In the genomic region with DNA sequence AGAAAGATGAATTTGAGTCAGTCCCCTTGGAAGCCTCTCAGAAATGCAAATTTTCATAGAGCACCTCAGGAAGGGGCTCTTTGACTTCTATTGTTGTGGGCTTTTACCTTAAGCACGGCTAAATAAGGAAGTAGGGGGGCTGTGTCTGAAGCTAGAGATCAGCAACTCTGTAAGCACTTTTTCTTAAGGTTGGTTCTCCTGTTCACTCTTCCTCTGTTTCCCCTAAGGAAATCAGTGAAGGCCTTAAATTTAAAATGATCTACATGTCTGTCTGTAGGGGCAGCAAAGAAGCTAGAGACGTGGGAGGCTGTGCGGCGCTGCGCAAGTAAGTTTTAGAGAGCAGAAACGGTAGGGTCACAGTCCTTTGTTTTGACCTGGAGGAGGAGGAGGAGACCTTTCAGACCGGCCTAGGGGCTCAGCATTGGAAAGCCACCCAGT, we compare ENCODE assay signal across 14 cellular contexts. TPM values are rescaled to one million over a fixed set of nuclear protein-coding genes. Genes with fewer than 3 reads are reported as not detected.
DNase-seq lines count a peak whose midpoint lies in the region; ATAC-seq, FAIRE-seq and TF ChIP-seq lines count a peak whose summit lies in the region.
"Had no signal": no experiment of that assay in that cellular context is flagged by ENCODE, and none has a peak within 500 bp of the region (broad histone marks: within the 10 kb centered on the region; RNA-seq: fewer than 3 reads in every experiment).

No MANE protein-coding gene starts in this region.

- peak; percentile 51 for DNase-seq in HepG2 (ENCODE audit: low spot score)
- DNase-seq in right lobe of liver: no peak
- no peak for DNase-seq in central memory CD8-positive, alpha-beta T cell (ENCODE audit: low spot score in 2 of 2)
- no peak for DNase-seq in memory B cell (ENCODE audit: low spot score in 2 of 2)
- DNase-seq: ACHN; activated CD4-positive, alpha-beta T cell treated with anti-CD3 and anti-CD28 coated beads, Interleukin-2, amount 50 U/mL, for 48 hours; central memory CD4-positive, alpha-beta T cell; DND-41; kidney; NCI-H2029 treated with DMSO at 0.1 percent for 48 hours had no signal

- peak; percentile 83 for FAIRE-seq in HepG2 (lab: Jason Lieb, UNC)
- FAIRE-seq: kidney had no signal

- TF ChIP-seq RAD21 in HepG2 (CRISPR knock-in tag; IDR thresholded peaks at IDR 0.05): no peak

- H3K36me3 ChIP-seq in HepG2 (replicated peaks in 1 of 2; ENCODE audit: control insufficient read depth in 1 of 2, insufficient read depth in 2 of 2, low read length in 2 of 2) (no peaks in the 10 kb centered on the region), right lobe of liver (no peaks in the 10 kb centered on the region)

- H3K27me3 Mint-ChIP-seq in central memory CD8-positive, alpha-beta T cell: peaks cover 55% of the 10 kb centered on the region
- peaks cover 17% of the 10 kb centered on the region for H3K27me3 Mint-ChIP-seq in memory B cell

- 0% methylated on average over 7 of the region's 7 CpGs for WGBS in HepG2 (ENCODE audit: low lambda C conversion rate)
- WGBS in right lobe of liver (ENCODE audit: insufficient coverage, low coverage, low lambda C conversion rate, missing lambda C conversion rate): 58% methylated on average over 7 of the region's 7 CpGs

- H3K27ac ChIP-seq in HepG2 (ENCODE audit: extremely low read length, insufficient read depth, low read length) (peak overlapping the region; percentile 59), right lobe of liver (no peak overlapping the region)

- H3K27ac Mint-ChIP-seq in central memory CD8-positive, alpha-beta T cell (ENCODE audit: low read depth): no peak overlapping the region
- no peak overlapping the region for H3K27ac Mint-ChIP-seq in memory B cell

- no peak for TF ChIP-seq EP300 in HepG2 (IDR thresholded peaks at IDR 0.05; ENCODE audit: low read depth in 2 of 2, low read length in 2 of 2)
- no peak for TF ChIP-seq EP300 in HepG2 (CRISPR knock-in tag; IDR thresholded peaks at IDR 0.05; ENCODE audit: borderline replicate concordance)

- in situ Hi-C loops in HepG2 (cut with HindIII; ENCODE audit: extremely low pct_ligation_motif_present, low pct_unique_long_range_greater_than_20kb): no loop called here

- POLR2A ChIA-PET in HepG2 (lab: Yijun Ruan, JAX): interaction anchor here (0.8 to 3.9 kb wide), 4 partner anchors 10 to 200 kb away, joined by 3 to 21 read pairs (median 4); no protein-coding TSS in a partner anchor

- no peaks in the 10 kb centered on the region for H3K4me1 Mint-ChIP-seq in central memory CD8-positive, alpha-beta T cell
- peaks cover 4% of the 10 kb centered on the region for H3K4me1 Mint-ChIP-seq in memory B cell

- peak overlapping the region; percentile 59 for H3K4me3 Mint-ChIP-seq in central memory CD8-positive, alpha-beta T cell
- H3K4me3 Mint-ChIP-seq in memory B cell: no peak overlapping the region

- TF ChIP-seq CTCF in HepG2 (CRISPR knock-in tag; IDR thresholded peaks at IDR 0.05): peak; percentile 36; the same call in 1 of the 2 replicates
- no peak for TF ChIP-seq CTCF in right lobe of liver (IDR thresholded peaks at IDR 0.05)

- peak overlapping the region; percentile 55 for H3K9ac ChIP-seq in HepG2 (ENCODE audit: insufficient read depth, low read depth, low read length)

- ATAC-seq in HepG2: peak; percentile 68
- ATAC-seq in right lobe of liver: no peak
- no peak for ATAC-seq in central memory CD8-positive, alpha-beta T cell (replicated peaks; ENCODE audit: extremely low read depth, poor library complexity, severe bottlenecking)
- ATAC-seq in memory B cell (ENCODE audit: low read depth): peak; percentile 16
- no peak for ATAC-seq in HG02798 (IDR thresholded peaks at IDR 0.05; ENCODE audit: poor library complexity, unreplicated experiment)
- no peak for ATAC-seq in HG02981 (IDR thresholded peaks at IDR 0.05; ENCODE audit: unreplicated experiment)
- ATAC-seq in HG03039 (IDR thresholded peaks at IDR 0.05; ENCODE audit: unreplicated experiment): no peak
- no peak for ATAC-seq in HG02588 (IDR thresholded peaks at IDR 0.05; ENCODE audit: unreplicated experiment)

- CTCF ChIA-PET in HepG2 (lab: Yijun Ruan, JAX; ENCODE audit: low intra/inter-chr PET ratio, low total read pairs): interaction anchor here (0.8 kb wide), 1 partner anchor 46 kb away, joined by 3 read pairs; no protein-coding TSS in a partner anchor

- H3K27me3 ChIP-seq in HepG2 (ENCODE audit: control insufficient read depth in 1 of 2, insufficient read depth in 2 of 2, low read length in 2 of 2) (no peaks in the 10 kb centered on the region; a peak in 1 of 5 replicates), right lobe of liver (no peaks in the 10 kb centered on the region)

- H3K9me3 ChIP-seq in HepG2 (ENCODE audit: low read length) (no peaks in the 10 kb centered on the region), right lobe of liver (no peaks in the 10 kb centered on the region)

- H2AFZ ChIP-seq in HepG2 (ENCODE audit: low read length): peak overlapping the region; percentile 79

- peaks cover 29% of the 10 kb centered on the region for H3K79me2 ChIP-seq in HepG2 (ENCODE audit: insufficient read depth, low read length)

- H3K36me3 Mint-ChIP-seq in central memory CD8-positive, alpha-beta T cell (ENCODE audit: insufficient read depth): no peaks in the 10 kb centered on the region
- H3K36me3 Mint-ChIP-seq in memory B cell: no peaks in the 10 kb centered on the region

- peak overlapping the region; percentile 79 for H3K4me2 ChIP-seq in HepG2 (ENCODE audit: low read depth, low read length)

- BruUV-seq in HepG2 (replicated peaks; lab: Mats Ljungman, UMichigan): no TSS peak

- H4K20me1 ChIP-seq in HepG2 (ENCODE audit: insufficient read depth, low read length): peaks cover 16% of the 10 kb centered on the region; the same call in 1 of the 2 replicates

- H3K9me3 Mint-ChIP-seq in central memory CD8-positive, alpha-beta T cell: no peaks in the 10 kb centered on the region
- H3K9me3 Mint-ChIP-seq in memory B cell: no peaks in the 10 kb centered on the region

- peak overlapping the region; percentile 66 to 87 (median 85) for H3K4me3 ChIP-seq in HepG2 (replicated peaks in 1 of 3; ENCODE audit: insufficient read depth in 1 of 3, low read depth in 2 of 3, low read length in 3 of 3)
- H3K4me3 ChIP-seq in right lobe of liver: no peak overlapping the region

- H3K4me1 ChIP-seq in HepG2 (ENCODE audit: insufficient read depth, low read length) (peaks cover 25% of the 10 kb centered on the region), right lobe of liver (no peaks in the 10 kb centered on the region)

- intact Hi-C loops in HepG2 (cut with micrococcal nuclease; ENCODE audit: unreplicated experiment) (no loop called here), right lobe of liver (cut with DNase I) (no loop called here)

- TF ChIP-seq POLR2A in HepG2 (IDR thresholded peaks at IDR 0.05; ENCODE audit: insufficient read depth in 1 of 2, low read depth in 2 of 2, low read length in 2 of 2): no peak
- no peak for TF ChIP-seq POLR2A in right lobe of liver (IDR thresholded peaks at IDR 0.05)

RNA-seq across cellular contexts. Expression of gene CDC14B, which starts 1.2 kb away (rescaled TPM):
- total RNA-seq in HepG2 (2016; rRNA removed; fragmentation: Illumina TruSeq; extraction: Trizol) (33.3 and 37.7 TPM in 2 replicates), right lobe of liver (10 to 100 TPM; 13.7 to 38.0 (median 25.7) TPM)
- 115 and 135 TPM in 2 replicates for total RNA-seq in HepG2 (2016; cell fraction: cytosol; rRNA removed; fragmentation: Illumina TruSeq; extraction: Trizol; ENCODE audit: low read depth)
- total RNA-seq in HepG2 (2016; cell fraction: insoluble cytoplasmic fraction; rRNA removed; fragmentation: Illumina TruSeq; extraction: Trizol): 32.0 TPM in 2 replicates
- 92.9 and 108 TPM in 2 replicates for total RNA-seq in HepG2 (2016; cell fraction: membrane; rRNA removed; fragmentation: Illumina TruSeq; extraction: Trizol)
- total RNA-seq in HepG2 (2016; cell fraction: nucleus; rRNA removed; fragmentation: Illumina TruSeq; extraction: Trizol): 28.9 and 39.6 TPM in 2 replicates
- 18.2 and 25.8 TPM in 2 replicates for polyA plus RNA-seq in HepG2 (2011; rRNA removed)
- 17.4 and 18.7 TPM in 2 replicates for polyA plus RNA-seq in HepG2 (2011; cell fraction: cytosol; rRNA removed)
- 25.0 and 28.4 TPM in 2 replicates for polyA plus RNA-seq in HepG2 (2011; cell fraction: nucleus; rRNA removed)
- 29.7 and 39.7 TPM in 2 replicates for polyA plus RNA-seq in HepG2 (2012)
- polyA plus RNA-seq in HepG2 (2016; cell fraction: cytosol; fragmentation: Illumina TruSeq; extraction: Trizol; ENCODE audit: low read depth): 4.4 and 5.1 TPM in 2 replicates
- polyA plus RNA-seq in HepG2 (2016; cell fraction: insoluble cytoplasmic fraction; fragmentation: Illumina TruSeq; extraction: Trizol; ENCODE audit: low read depth): 24.1 and 26.7 TPM in 2 replicates
- polyA plus RNA-seq in HepG2 (2016; cell fraction: membrane; fragmentation: Illumina TruSeq; extraction: Trizol; ENCODE audit: low read depth): 12.9 and 13.7 TPM in 2 replicates
- 32.8 and 35.5 TPM in 2 replicates for polyA plus RNA-seq in HepG2 (2016; cell fraction: nucleus; fragmentation: Illumina TruSeq; extraction: Trizol; ENCODE audit: insufficient read depth, low read depth)
- polyA minus RNA-seq in HepG2 (2011; rRNA and poly(A)+ RNA removed; ENCODE audit: low replicate concordance): 15.3 and 46.1 TPM in 2 replicates
- 36.8 and 41.4 TPM in 2 replicates for polyA minus RNA-seq in HepG2 (2011; cell fraction: cytosol; rRNA and poly(A)+ RNA removed)
- polyA minus RNA-seq in HepG2 (2011; cell fraction: nucleus; rRNA and poly(A)+ RNA removed): 47.4 and 54.7 TPM in 2 replicates

RNA-seq across cellular contexts. Expression of gene PRXL2C, which starts 34.3 kb away (rescaled TPM):
- 11.7 and 13.2 TPM in 2 replicates for total RNA-seq in HepG2 (2016; rRNA removed; fragmentation: Illumina TruSeq; extraction: Trizol)
- total RNA-seq in HepG2 (2016; cell fraction: cytosol; rRNA removed; fragmentation: Illumina TruSeq; extraction: Trizol; ENCODE audit: low read depth): 15.9 and 16.8 TPM in 2 replicates
- total RNA-seq in HepG2 (2016; cell fraction: insoluble cytoplasmic fraction; rRNA removed; fragmentation: Illumina TruSeq; extraction: Trizol): 10.6 and 12.1 TPM in 2 replicates
- total RNA-seq in HepG2 (2016; cell fraction: membrane; rRNA removed; fragmentation: Illumina TruSeq; extraction: Trizol): 24.0 and 25.3 TPM in 2 replicates
- 6.0 and 7.6 TPM in 2 replicates for total RNA-seq in HepG2 (2016; cell fraction: nucleus; rRNA removed; fragmentation: Illumina TruSeq; extraction: Trizol)
- polyA plus RNA-seq in HepG2 (2011; rRNA removed): 8.6 and 11.0 TPM in 2 replicates
- polyA plus RNA-seq in HepG2 (2011; cell fraction: cytosol; rRNA removed): 5.9 and 7.2 TPM in 2 replicates
- 2.4 TPM in 2 replicates for polyA plus RNA-seq in HepG2 (2011; cell fraction: nucleus; rRNA removed)
- polyA plus RNA-seq in HepG2 (2012): 8.8 TPM in 2 replicates
- 20.7 and 22.7 TPM in 2 replicates for polyA plus RNA-seq in HepG2 (2016; cell fraction: cytosol; fragmentation: Illumina TruSeq; extraction: Trizol; ENCODE audit: low read depth)
- polyA plus RNA-seq in HepG2 (2016; cell fraction: insoluble cytoplasmic fraction; fragmentation: Illumina TruSeq; extraction: Trizol; ENCODE audit: low read depth): 11.9 and 12.8 TPM in 2 replicates
- 23.2 and 23.8 TPM in 2 replicates for polyA plus RNA-seq in HepG2 (2016; cell fraction: membrane; fragmentation: Illumina TruSeq; extraction: Trizol; ENCODE audit: low read depth)
- polyA plus RNA-seq in HepG2 (2016; cell fraction: nucleus; fragmentation: Illumina TruSeq; extraction: Trizol; ENCODE audit: insufficient read depth, low read depth): 9.7 and 12.0 TPM in 2 replicates
- 4.7 and 8.0 TPM in 2 replicates for polyA minus RNA-seq in HepG2 (2011; rRNA and poly(A)+ RNA removed; ENCODE audit: low replicate concordance)
- 6.9 and 8.5 TPM in 2 replicates for polyA minus RNA-seq in HepG2 (2011; cell fraction: cytosol; rRNA and poly(A)+ RNA removed)
- polyA minus RNA-seq in HepG2 (2011; cell fraction: nucleus; rRNA and poly(A)+ RNA removed): 3.1 and 3.7 TPM in 2 replicates
- 10 to 100 TPM in 1 of 6 experiments, 1 to 10 TPM in 5; 2.9 to 10.7 (median 5.6) TPM for total RNA-seq in right lobe of liver

Comparison
In these comparisons a context has a peak if more than half of its experiments do, and no peak if none do; other contexts are left out.
1. ATAC-seq: peak in HepG2 (single experiment) and memory B cell (single experiment); none in right lobe of liver (0 of 4), central memory CD8-positive, alpha-beta T cell (single experiment), HG02798 (single experiment), HG02981 (single experiment), HG03039 (single experiment) and HG02588 (single experiment).
2. H3K4me3 ChIP-seq: peak in HepG2 (3 of 3); none in right lobe of liver (0 of 3).